Comparison of ENCODE assay signal across 1 cellular context in the genomic region with DNA sequence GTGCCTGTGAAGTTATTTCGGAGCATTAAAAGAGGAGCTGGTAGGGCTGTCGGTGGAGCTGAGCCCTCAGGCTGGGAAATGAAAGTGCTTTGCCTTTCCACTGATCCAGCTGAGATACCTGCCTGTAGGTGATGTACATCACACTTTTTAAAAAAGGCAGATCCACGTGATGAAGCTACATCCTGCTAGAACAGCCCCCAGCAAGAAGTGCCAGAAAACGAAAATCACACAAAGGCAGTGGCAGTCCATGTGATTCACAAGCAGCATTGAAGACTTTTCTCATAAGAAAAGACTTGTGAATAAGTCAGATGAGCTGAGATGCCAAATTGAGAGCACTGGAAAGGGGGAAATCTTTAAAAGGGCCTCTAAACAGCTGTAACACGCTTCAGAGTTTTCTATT.
TF ChIP-seq lines count a peak whose summit lies in the region.

No MANE protein-coding gene starts in this region.

TF ChIP-seq in GM12878, 131 proteins besides CTCF, POLR2A, EP300 and RAD21 (continued from another document):
- TF ChIP-seq ZBTB11 (CRISPR knock-in tag; IDR thresholded peaks at IDR 0.05): no peak
- TF ChIP-seq, protein P1, sequence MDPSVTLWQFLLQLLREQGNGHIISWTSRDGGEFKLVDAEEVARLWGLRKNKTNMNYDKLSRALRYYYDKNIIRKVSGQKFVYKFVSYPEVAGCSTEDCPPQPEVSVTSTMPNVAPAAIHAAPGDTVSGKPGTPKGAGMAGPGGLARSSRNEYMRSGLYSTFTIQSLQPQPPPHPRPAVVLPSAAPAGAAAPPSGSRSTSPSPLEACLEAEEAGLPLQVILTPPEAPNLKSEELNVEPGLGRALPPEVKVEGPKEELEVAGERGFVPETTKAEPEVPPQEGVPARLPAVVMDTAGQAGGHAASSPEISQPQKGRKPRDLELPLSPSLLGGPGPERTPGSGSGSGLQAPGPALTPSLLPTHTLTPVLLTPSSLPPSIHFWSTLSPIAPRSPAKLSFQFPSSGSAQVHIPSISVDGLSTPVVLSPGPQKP (IDR thresholded peaks at IDR 0.05; ENCODE audit: low read depth, low read length): no peak
- TF ChIP-seq ZBTB33 (IDR thresholded peaks at IDR 0.05): no peak
- TF ChIP-seq BCL11A (IDR thresholded peaks at IDR 0.05; ENCODE audit: low read depth, low read length): no peak
